Comparison of ENCODE assay signal across 21 cellular contexts in genomic region chr9:123524866-123525265, GRCh38.
DNase-seq lines count a peak whose midpoint lies in the region; FAIRE-seq and TF ChIP-seq lines count a peak whose summit lies in the region.
"Had no signal": no experiment of that assay in that cellular context is flagged by ENCODE, and none has a peak within 500 bp of the region (broad histone marks: within the 10 kb centered on the region; RNA-seq: fewer than 3 reads in every experiment).

No MANE protein-coding gene starts in this region.

- H3K18ac ChIP-seq in H9 (ENCODE audit: insufficient read length, low read depth, low read length) (no peak overlapping the region), trophoblast cell (ENCODE audit: low read length) (no peak overlapping the region)

- H2BK20ac ChIP-seq in H9 (ENCODE audit: low read depth, low read length, poor library complexity, severe bottlenecking), result no peak overlapping the region

- H3K79me2 ChIP-seq in H9 (ENCODE audit: insufficient read depth, low read length) (no peaks in the 10 kb centered on the region), trophoblast cell (ENCODE audit: control insufficient read depth, insufficient read depth, low read length, poor library complexity) (no peaks in the 10 kb centered on the region)

- H4K5ac ChIP-seq in H9 (ENCODE audit: insufficient read length, low read depth, low read length), result no peak overlapping the region

- H3K4me2 ChIP-seq in H9 (ENCODE audit: insufficient read depth, insufficient read length, low read length) (peak overlapping the region; percentile 8), trophoblast cell (ENCODE audit: low read length) (no peak overlapping the region)
- H3K4me2 ChIP-seq: A549; BLaER1 treated with 17β-estradiol and CSF1 and Interleukin-3, amounts not matched to agents 10 nM and 100 nM had no signal

- peak overlapping the region in 1 of 3 experiments; percentile 11; a peak in 1 of 7 replicates for H3K27ac Mint-ChIP-seq in H9
- H3K27ac Mint-ChIP-seq: B cell; CD4-positive, alpha-beta T cell; CD8-positive, alpha-beta T cell had no signal

- no peaks in the 10 kb centered on the region for H3K27me3 ChIP-seq in H9 (ENCODE audit: insufficient read depth, low read length)
- no peaks in the 10 kb centered on the region for H3K27me3 ChIP-seq in trophoblast cell (ENCODE audit: insufficient read depth, low read length)
- no peaks in the 10 kb centered on the region for H3K27me3 ChIP-seq in small intestine (ENCODE audit: control insufficient read depth in 2 of 2, insufficient read depth in 2 of 2, low read length in 2 of 2)
- H3K27me3 ChIP-seq: BLaER1 treated with 17β-estradiol and CSF1 and Interleukin-3, amounts not matched to agents 10 nM and 100 nM had no signal

- no peaks in the 10 kb centered on the region for H3K36me3 ChIP-seq in trophoblast cell (ENCODE audit: control insufficient read depth in 1 of 2, insufficient read depth in 2 of 2, low read length in 2 of 2)
- H3K36me3 ChIP-seq in small intestine (ENCODE audit: control insufficient read depth in 2 of 2, insufficient read depth in 2 of 2, low read length in 2 of 2), result peaks cover 0 to 4% of the 10 kb centered on the region in 2 donors

- H3K4me3 ChIP-seq in trophoblast cell (ENCODE audit: low read depth, low read length) (no peak overlapping the region), small intestine (ENCODE audit: low read depth in 1 of 2, low read length in 2 of 2) (no peak overlapping the region)
- H3K4me3 ChIP-seq: A549; BLaER1 treated with 17β-estradiol and CSF1 and Interleukin-3, amounts not matched to agents 10 nM and 100 nM had no signal

- H4K20me1 ChIP-seq in H9 (ENCODE audit: control insufficient read depth, insufficient read depth, insufficient read length), result no peaks in the 10 kb centered on the region

- WGBS in H9 (ENCODE audit: extremely low coverage, insufficient read length, low lambda C conversion rate), result no CpG with 5 or more reads among the region's 6 CpGs
- WGBS in trophoblast cell (ENCODE audit: extremely low coverage, insufficient coverage, insufficient read length), result no CpG with 5 or more reads among the region's 6 CpGs
- 86 to 95% (median 92%) methylated on average over 6 of the region's 6 CpGs for WGBS in small intestine, 3 donors

- H3K9me3 ChIP-seq in H9 (ENCODE audit: control insufficient read depth, low read depth, low read length) (no peaks in the 10 kb centered on the region), trophoblast cell (ENCODE audit: insufficient read depth, low read depth, low read length) (no peaks in the 10 kb centered on the region), small intestine (ENCODE audit: control insufficient read depth, low read depth) (no peaks in the 10 kb centered on the region)
- H3K9me3 ChIP-seq: A549, Caco-2 had no signal

- H4K91ac ChIP-seq in H9 (ENCODE audit: insufficient read length, low read depth, low read length) (no peak overlapping the region), trophoblast cell (ENCODE audit: low read depth, low read length) (no peak overlapping the region)

- DNase-seq in H9 (no peak), islet precursor cell (peak; percentile 28), trophoblast cell (peak; percentile 86 to 94), NK-92 (lab: John Stamatoyannopoulos, UW; ENCODE audit: unreplicated experiment) (no peak), small intestine (no peak)
- DNase-seq: AML-193; Caco-2; Calu3; CD4-positive, alpha-beta T cell; CD8-positive, alpha-beta T cell; DMS79 treated with DMSO at 0.1 percent for 48 hours; GF-D8 had no signal

- H2AK5ac ChIP-seq in H9 (ENCODE audit: insufficient read length, low read length) (no peak overlapping the region), trophoblast cell (ENCODE audit: low read length) (no peak overlapping the region)

- peaks cover 0 to under 1% of the 10 kb centered on the region in 2 experiments; a peak in 1 of 5 replicates for H3K9me3 Mint-ChIP-seq in H9

- H3K36me3 Mint-ChIP-seq in H9 (ENCODE audit: insufficient read depth in 1 of 3, low read depth in 3 of 3), result 0 out of 7 replicates have a peak, but pooled peaks cover 0 to 1% (median 0%) of the 10 kb centered on the region in 3 experiments

- H3K27ac ChIP-seq in H9 (ENCODE audit: insufficient read length, low read depth, low read length) (no peak overlapping the region), trophoblast cell (ENCODE audit: low read depth, low read length) (no peak overlapping the region), small intestine (ENCODE audit: low read depth in 1 of 2, low read length in 1 of 2) (no peak overlapping the region)
- H3K27ac ChIP-seq: 22Rv1; A549; BLaER1 treated with 17β-estradiol and CSF1 and Interleukin-3, amounts not matched to agents 10 nM and 100 nM; C4-2B had no signal

- no peaks in the 10 kb centered on the region for H3K23me2 ChIP-seq in H9 (ENCODE audit: insufficient read length, low read depth, low read length, poor library complexity, severe bottlenecking)

- H3K23ac ChIP-seq in H9 (ENCODE audit: insufficient read length, low read depth, low read length) (no peak overlapping the region), trophoblast cell (ENCODE audit: low read length) (no peak overlapping the region)

- H3K4me1 ChIP-seq in H9 (ENCODE audit: insufficient read depth, low read length), result no peaks in the 10 kb centered on the region
- H3K4me1 ChIP-seq in trophoblast cell (ENCODE audit: control insufficient read depth in 1 of 2, insufficient read depth in 2 of 2, low read length in 2 of 2), result no peaks in the 10 kb centered on the region
- H3K4me1 ChIP-seq in small intestine (ENCODE audit: control insufficient read depth in 2 of 2, insufficient read depth in 1 of 2, low read depth in 1 of 2, low read length in 1 of 2), result no peaks in the 10 kb centered on the region
- H3K4me1 ChIP-seq: A549, Caco-2 had no signal

- H3K4me3 Mint-ChIP-seq in H9, result no peak overlapping the region
- H3K4me3 Mint-ChIP-seq: B cell; CD4-positive, alpha-beta T cell; CD8-positive, alpha-beta T cell had no signal

- TF ChIP-seq CTCF in H9 (conservative IDR thresholded peaks at IDR 0.05), result no peak

- H3T11ph ChIP-seq in H9 (ENCODE audit: low read length), result no peak overlapping the region

- no peak for FAIRE-seq in small intestine (lab: Jason Lieb, UNC)
- FAIRE-seq: A549, D721Med, G401.6, GM12891, GM19239 had no signal

- H3K4me1 Mint-ChIP-seq in H9, result peaks cover 0 to 3% of the 10 kb centered on the region in 2 experiments; a peak in 1 of 4 replicates
- H3K4me1 Mint-ChIP-seq: B cell had no signal

- H4K12ac ChIP-seq in trophoblast cell (ENCODE audit: low read depth, low read length), result no peak overlapping the region

- H2BK120ac ChIP-seq in H9 (ENCODE audit: low read depth, low read length, poor library complexity, severe bottlenecking), result no peak overlapping the region
- no peak overlapping the region for H2BK120ac ChIP-seq in trophoblast cell (ENCODE audit: insufficient read depth, low read length, poor library complexity)

- H3K56ac ChIP-seq in H9 (ENCODE audit: insufficient read length, low read depth, low read length), result no peak overlapping the region

- H3K9ac ChIP-seq in H9 (ENCODE audit: extremely low read depth, insufficient read length, low read length), result no peak overlapping the region
- H3K9ac ChIP-seq in trophoblast cell (ENCODE audit: low read length), result no peak overlapping the region
- H3K9ac ChIP-seq: BLaER1 treated with 17β-estradiol and CSF1 and Interleukin-3, amounts not matched to agents 10 nM and 100 nM had no signal

- H3K79me1 ChIP-seq in H9 (ENCODE audit: insufficient read depth, low read depth, low read length, poor library complexity, severe bottlenecking) (no peaks in the 10 kb centered on the region), trophoblast cell (ENCODE audit: low read length) (no peaks in the 10 kb centered on the region)

- H2BK12ac ChIP-seq in H9 (ENCODE audit: insufficient read length, low read depth, low read length), result no peak overlapping the region
- H2BK12ac ChIP-seq in trophoblast cell (ENCODE audit: low read length), result no peak overlapping the region

- H4K8ac ChIP-seq in H9 (replicated peaks; ENCODE audit: insufficient read length, low read depth, low read length) (no peak overlapping the region), trophoblast cell (ENCODE audit: low read depth, low read length) (no peak overlapping the region)

- H3K4ac ChIP-seq in H9 (ENCODE audit: low read depth, low read length), result no peak overlapping the region
- no peak overlapping the region for H3K4ac ChIP-seq in trophoblast cell (ENCODE audit: low read depth, low read length)

- H3K27me3 Mint-ChIP-seq in H9 (ENCODE audit: low read depth), result no peaks in the 10 kb centered on the region
- H3K27me3 Mint-ChIP-seq: B cell; CD4-positive, alpha-beta T cell had no signal

- H2AFZ ChIP-seq in H9 (ENCODE audit: low read length), result no peak overlapping the region
- H2AFZ ChIP-seq in trophoblast cell (ENCODE audit: insufficient read depth, low read length, poor library complexity), result no peak overlapping the region

- no peak overlapping the region for H2BK15ac ChIP-seq in H9 (ENCODE audit: low read depth, low read length)

- no peak overlapping the region for H3K14ac ChIP-seq in H9 (ENCODE audit: insufficient read depth, low read length)
- no peak overlapping the region for H3K14ac ChIP-seq in trophoblast cell (ENCODE audit: low read length)

- H2BK5ac ChIP-seq in H9 (ENCODE audit: insufficient read length, low read length) (no peak overlapping the region), trophoblast cell (ENCODE audit: low read depth, low read length, poor library complexity) (no peak overlapping the region)

Comparison
In these comparisons a context has a peak if more than half of its experiments do, and no peak if none do; other contexts are left out.
1. DNase-seq: peak in islet precursor cell (single experiment) and trophoblast cell (2 of 2); none in H9 (single experiment), NK-92 (single experiment) and small intestine (single experiment).